ENCODE assay signal across 24 cellular contexts in the genomic region with DNA sequence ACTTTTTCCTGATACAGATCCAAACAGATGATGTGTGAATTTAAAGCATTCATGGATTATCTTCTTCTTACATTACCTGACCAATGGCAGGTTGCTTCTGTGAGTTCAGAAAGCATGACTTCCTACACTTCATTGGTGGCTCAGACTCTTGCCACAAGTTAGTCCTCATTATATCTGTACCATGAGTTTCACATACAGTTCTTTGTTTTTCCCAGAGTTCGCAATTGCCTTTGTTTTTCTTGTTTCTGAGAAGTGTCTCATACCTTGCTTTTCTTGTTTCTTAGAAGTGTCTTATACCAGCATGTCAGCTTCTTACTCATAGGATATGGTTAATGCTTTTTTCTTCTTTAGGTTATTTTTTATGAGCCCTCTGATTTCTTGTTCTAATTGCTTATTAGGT.
"Had no signal": no experiment of that assay in that cellular context is flagged by ENCODE, and none has a peak within 500 bp of the region (broad histone marks: within the 10 kb centered on the region; RNA-seq: fewer than 3 reads in every experiment).

No MANE protein-coding gene starts in this region.

- FAIRE-seq: TTC549 had no signal

- H3K4me1 ChIP-seq: breast epithelium had no signal

- H3K4me3 ChIP-seq: breast epithelium, PC-9 had no signal

- DNase-seq: activated CD4-positive, alpha-beta T cell treated with anti-CD3 and anti-CD28 coated beads for 48 hours; activated CD8-positive, alpha-beta memory T cell treated with anti-CD3 and anti-CD28 coated beads, Interleukin-2, amount 50 U/mL, for 4 hours; activated effector memory CD4-positive, alpha-beta T cell treated with anti-CD3 and anti-CD28 coated beads, Interleukin-2, amount 50 U/mL, for 16 hours; activated naive CD4-positive, alpha-beta T cell; activated naive CD4-positive, alpha-beta T cell treated with anti-CD3 and anti-CD28 coated beads, Interleukin-2, amount 50 U/mL, for 16 hours; activated naive CD8-positive, alpha-beta T cell treated with anti-CD3 and anti-CD28 coated beads for 36 hours; activated T-cell treated with anti-CD3 and anti-CD28 coated beads, Interleukin-2, amount 50 U/mL, for 48 hours; amniotic stem cell; aorta; NCI-H1092 treated with DMSO at 0.1 percent for 48 hours; NCI-H1417; NCI-H146; NCI-H187; NCI-H2029 treated with DMSO at 0.1 percent for 48 hours; NCI-H2107; NCI-H2171; NCI-H510A; NCI-H526; NCI-H748 treated with DMSO at 0.1 percent for 48 hours; NK-92 treated with Interleukin-12 subunit alpha and Interleukin-12 subunit beta, amount 100 ng/mL, for 24 hours; PC-9; Right ventricle myocardium superior had no signal

- H3K27ac ChIP-seq: breast epithelium, PC-9 had no signal

- H3K4me2 ChIP-seq: PC-9 had no signal
